ENCODE assay signal across 19 cellular contexts in genomic region chr18:72673242-72673641, GRCh38.
"Had no signal": no experiment of that assay in that cellular context is flagged by ENCODE, and none has a peak within 500 bp of the region (broad histone marks: within the 10 kb centered on the region; RNA-seq: fewer than 3 reads in every experiment).

No MANE protein-coding gene starts in this region.

- H3K4me3 ChIP-seq: breast epithelium had no signal

- H3K27ac ChIP-seq: breast epithelium had no signal

- H3K27me3 ChIP-seq: breast epithelium had no signal

- H3K9me3 ChIP-seq: breast epithelium had no signal

- ATAC-seq: activated CD8-positive, alpha-beta memory T cell treated with anti-CD3 and anti-CD28 coated beads, Interleukin-2, amount 10 ng/mL, durations not matched to agents 7 days and 5 days; T-helper 17 cell; WTC11 had no signal

- DNase-seq: activated CD4-positive, alpha-beta T cell treated with anti-CD3 and anti-CD28 coated beads for 48 hours; activated CD4-positive, alpha-beta T cell treated with anti-CD3 and anti-CD28 coated beads, Interleukin-2, amount 50 U/mL, for 48 hours; activated CD4-positive, CD25-positive, alpha-beta regulatory T cell treated with anti-CD3 and anti-CD28 coated beads, Interleukin-2, amount 50 U/mL, for 72 hours; activated CD8-positive, alpha-beta memory T cell treated with anti-CD3 and anti-CD28 coated beads, Interleukin-2, amount 10 ng/mL, durations not matched to agents 7 days and 5 days; activated effector memory CD4-positive, alpha-beta T cell treated with Interleukin-2 at 50 U/mL for 16 hours; activated naive CD4-positive, alpha-beta T cell; activated T-cell treated with anti-CD3 and anti-CD28 coated beads, Interleukin-2, amount 50 U/mL, for 24 hours; aorta; NCI-H1105 treated with DMSO at 0.1 percent for 48 hours; NCI-H1436 treated with DMSO at 0.1 percent for 48 hours; NCI-H187; NCI-H2081; NCI-H446; NCI-H524; SIG-M5; T-helper 17 cell; T-helper 9 cell had no signal

- H3K4me1 ChIP-seq: breast epithelium had no signal

- H3K36me3 ChIP-seq: breast epithelium had no signal
